9 cellular contexts compared by ENCODE assay signal in the genomic region with DNA sequence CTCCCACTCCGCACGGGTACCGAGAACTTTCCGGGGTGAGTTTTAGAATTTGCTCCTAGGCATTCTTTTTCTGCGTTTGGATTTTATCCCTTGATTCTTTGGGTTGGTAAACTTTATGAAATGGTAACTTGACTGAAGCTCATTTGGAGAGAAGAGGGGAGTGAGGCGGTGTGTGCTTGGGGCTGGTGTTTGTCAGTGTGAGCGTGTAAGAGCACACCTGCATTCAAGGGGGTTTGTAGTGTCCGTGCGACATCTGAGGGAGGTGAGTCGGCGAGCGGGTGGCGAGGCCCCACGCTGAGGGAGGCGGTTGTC. TPM values are rescaled to one million over a fixed set of nuclear protein-coding genes. Genes with fewer than 3 reads are reported as not detected.
DNase-seq lines count a peak whose midpoint lies in the region; ATAC-seq, FAIRE-seq and TF ChIP-seq lines count a peak whose summit lies in the region.
"Had no signal": no experiment of that assay in that cellular context is flagged by ENCODE, and none has a peak within 500 bp of the region (broad histone marks: within the 10 kb centered on the region; RNA-seq: fewer than 3 reads in every experiment).

No MANE protein-coding gene starts in this region.

- peaks cover 99% of the 10 kb centered on the region for H3K27me3 ChIP-seq in A673 (replicated peaks; ENCODE audit: insufficient read depth, low read depth, low read length, poor library complexity)
- peaks cover 15% of the 10 kb centered on the region for H3K27me3 ChIP-seq in colonic mucosa
- peaks cover 3% of the 10 kb centered on the region for H3K27me3 ChIP-seq in muscle layer of duodenum (ENCODE audit: low read depth, low read length)
- H3K27me3 ChIP-seq in small intestine (ENCODE audit: control insufficient read depth in 2 of 2, insufficient read depth in 2 of 2, low read length in 2 of 2), result no peaks in the 10 kb centered on the region
- H3K27me3 ChIP-seq in SJCRH30, result no peaks in the 10 kb centered on the region

- H3K27ac ChIP-seq in A673 (ENCODE audit: low read depth, low read length, poor library complexity, severe bottlenecking) (no peak overlapping the region), HEK293 (ENCODE audit: extremely low read depth, low read depth, low read length) (peak overlapping the region; percentile 100), colonic mucosa (no peak overlapping the region), muscle layer of duodenum (ENCODE audit: low read length) (peak overlapping the region; percentile 94), small intestine (ENCODE audit: low read depth in 1 of 2, low read length in 1 of 2) (peak overlapping the region in 1 of 2 donors; percentile 47), SJCRH30 (no peak overlapping the region)

- intact Hi-C loops in A673 (cut with micrococcal nuclease; ENCODE audit: unreplicated experiment), result loop anchor here (5.0 to 10.0 kb wide), 3 partner anchors 511 to 1708 kb away; no protein-coding TSS in a partner anchor
- intact Hi-C loops in colonic mucosa (cut with DNase I), result loop anchor here (5.0 to 10.0 kb wide), 4 partner anchors 243 to 683 kb away; no protein-coding TSS in a partner anchor

- POLR2A ChIA-PET in A673 (lab: Charles Lee; ENCODE audit: low non-redundant PET), result no interaction called here
- POLR2A ChIA-PET in HEK293 (lab: Yijun Ruan, JAX), result interaction anchor here (0.9 kb wide), 1 partner anchor 133 kb away, joined by 3 read pairs; no protein-coding TSS in a partner anchor

- CTCF ChIA-PET in A673 (lab: Charles Lee), result no interaction called here
- CTCF ChIA-PET in HEK293 (lab: Yijun Ruan, JAX), result interaction anchor here (0.7 kb wide), 1 partner anchor 26 kb away, joined by 4 read pairs; no protein-coding TSS in a partner anchor

- H3K9me3 ChIP-seq in A673 (ENCODE audit: low read depth, low read length, poor library complexity, severe bottlenecking) (no peaks in the 10 kb centered on the region), HEK293 (ENCODE audit: control insufficient read depth, insufficient read depth, low read depth, low read length) (no peaks in the 10 kb centered on the region), colonic mucosa (no peaks in the 10 kb centered on the region), muscle layer of duodenum (ENCODE audit: control insufficient read depth in 1 of 2, low read length in 2 of 2) (no peaks in the 10 kb centered on the region), small intestine (ENCODE audit: control insufficient read depth, low read depth) (no peaks in the 10 kb centered on the region), SJCRH30 (replicated peaks) (no peaks in the 10 kb centered on the region)

- no peak for FAIRE-seq in small intestine (lab: Jason Lieb, UNC)
- FAIRE-seq: frontal cortex had no signal

- H3K9ac ChIP-seq in colonic mucosa (ENCODE audit: low read depth in 2 of 2, low read length in 2 of 2), result peak overlapping the region; percentile 26 to 86

- no peak for DNase-seq in A673 (ENCODE audit: low spot score)
- no peak for DNase-seq in colonic mucosa
- DNase-seq in EL, result no peak
- no peak for DNase-seq in small intestine
- no peak for DNase-seq in SJCRH30

- no peak for TF ChIP-seq CTCF in A673 (conservative IDR thresholded peaks at IDR 0.05; ENCODE audit: low read depth, low read length)
- no peak for TF ChIP-seq CTCF in HEK293 (tag by site-specific recombination; IDR thresholded peaks at IDR 0.05)
- TF ChIP-seq CTCF in colonic mucosa (IDR thresholded peaks at IDR 0.05), result no peak

- no peak for ATAC-seq in GM21825 (IDR thresholded peaks at IDR 0.05; ENCODE audit: unreplicated experiment)

- H3K4me3 ChIP-seq in A673 (ENCODE audit: low read depth, low read length, poor library complexity, severe bottlenecking) (peak overlapping the region; percentile 57), HEK293 (ENCODE audit: low read depth, low read length) (peak overlapping the region; percentile 51), colonic mucosa (peak overlapping the region; percentile 60), muscle layer of duodenum (ENCODE audit: low read depth in 1 of 2, low read length in 2 of 2) (peak overlapping the region; percentile 90 to 97), small intestine (ENCODE audit: low read depth in 1 of 2, low read length in 2 of 2) (peak overlapping the region in 1 of 2 donors; percentile 79), SJCRH30 (no peak overlapping the region)

- 0 to 5% (median 2%) methylated on average over 14 to 15 of the region's 15 CpGs for WGBS in small intestine, 3 donors

- H3K36me3 ChIP-seq in A673 (ENCODE audit: insufficient read depth, low read length, poor library complexity, severe bottlenecking) (no peaks in the 10 kb centered on the region), HEK293 (ENCODE audit: control insufficient read depth in 2 of 2, insufficient read depth in 1 of 2, low read length in 2 of 2) (peaks cover 0 to 34% of the 10 kb centered on the region in 2 experiments; a peak in 1 of 3 replicates), colonic mucosa (no peaks in the 10 kb centered on the region), muscle layer of duodenum (ENCODE audit: control insufficient read depth in 1 of 2, insufficient read depth in 2 of 2, low read length in 2 of 2) (peaks cover 0 to 4% of the 10 kb centered on the region in 2 donors), small intestine (ENCODE audit: control insufficient read depth in 2 of 2, insufficient read depth in 2 of 2, low read length in 2 of 2) (no peaks in the 10 kb centered on the region), SJCRH30 (no peaks in the 10 kb centered on the region)

- no TSS peak for BruUV-seq in A673 (replicated peaks; lab: Mats Ljungman, UMichigan)

- H3K4me1 ChIP-seq in A673 (ENCODE audit: insufficient read depth, low read length, poor library complexity, severe bottlenecking) (peaks cover 40% of the 10 kb centered on the region), HEK293 (ENCODE audit: control insufficient read depth, insufficient read depth, low read length) (no peaks in the 10 kb centered on the region), colonic mucosa (peaks cover 5% of the 10 kb centered on the region), muscle layer of duodenum (ENCODE audit: control insufficient read depth in 1 of 2, insufficient read depth in 2 of 2, low read length in 2 of 2) (peaks cover 2 to 30% of the 10 kb centered on the region in 2 donors), small intestine (ENCODE audit: control insufficient read depth in 2 of 2, insufficient read depth in 1 of 2, low read depth in 1 of 2, low read length in 1 of 2) (peaks cover 0 to 3% of the 10 kb centered on the region in 2 donors), SJCRH30 (peaks cover 3% of the 10 kb centered on the region; the same call in 1 of the 2 replicates)

TF ChIP-seq in HEK293, 187 proteins besides CTCF, POLR2A, EP300 and RAD21 (continues in another document):
- TF ChIP-seq, protein P1, sequence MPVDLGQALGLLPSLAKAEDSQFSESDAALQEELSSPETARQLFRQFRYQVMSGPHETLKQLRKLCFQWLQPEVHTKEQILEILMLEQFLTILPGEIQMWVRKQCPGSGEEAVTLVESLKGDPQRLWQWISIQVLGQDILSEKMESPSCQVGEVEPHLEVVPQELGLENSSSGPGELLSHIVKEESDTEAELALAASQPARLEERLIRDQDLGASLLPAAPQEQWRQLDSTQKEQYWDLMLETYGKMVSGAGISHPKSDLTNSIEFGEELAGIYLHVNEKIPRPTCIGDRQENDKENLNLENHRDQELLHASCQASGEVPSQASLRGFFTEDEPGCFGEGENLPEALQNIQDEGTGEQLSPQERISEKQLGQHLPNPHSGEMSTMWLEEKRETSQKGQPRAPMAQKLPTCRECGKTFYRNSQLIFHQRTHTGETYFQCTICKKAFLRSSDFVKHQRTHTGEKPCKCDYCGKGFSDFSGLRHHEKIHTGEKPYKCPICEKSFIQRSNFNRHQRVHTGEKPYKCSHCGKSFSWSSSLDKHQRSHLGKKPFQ (tag by site-specific recombination; IDR thresholded peaks at IDR 0.05), result peak; percentile 79; the same call in 1 of the 2 replicates
- 0 out of 2 replicates have a peak, but pooled peaks have one; percentile 13 for TF ChIP-seq WT1 (tag by site-specific recombination; IDR thresholded peaks at IDR 0.05)
- no peak for TF ChIP-seq ZSCAN18 (tag by site-specific recombination; IDR thresholded peaks at IDR 0.05)
- TF ChIP-seq KLF17 (tag by site-specific recombination; IDR thresholded peaks at IDR 0.05), result peak; percentile 52

RNA-seq across cellular contexts. Expression of gene ZNF503, which starts 2.4 kb away (rescaled TPM):
- total RNA-seq in A673 (2021) (1.2 TPM in 2 replicates), colonic mucosa (1 to 10 TPM; 3.6 to 8.0 TPM)
- 10 to 100 TPM in 1 of 3 donors, 1 to 10 TPM in 2; 2.0 to 17.2 (median 5.9) TPM for polyA plus RNA-seq in small intestine
- total RNA-seq in SJCRH30 (2014; rRNA removed; shearing (Covaris generic)), result 1.8 and 1.9 TPM in 2 replicates

RNA-seq across cellular contexts. Expression of gene LRMDA, which starts 27.4 kb away (rescaled TPM):
- total RNA-seq in A673 (2021), result not detected in 2 replicates
- total RNA-seq in colonic mucosa, result 1 to 10 TPM; 2.5 to 5.2 TPM
- polyA plus RNA-seq in small intestine, result 10 to 100 TPM in 1 of 3 donors, 1 to 10 TPM in 1, not detected in 1; 5.6 to 16.2 TPM
- total RNA-seq in SJCRH30 (2014; rRNA removed; shearing (Covaris generic)), result 0.24 TPM in 1 of 2 replicates, not detected in the other

Comparison
In these comparisons a context has a peak if more than half of its experiments do, and no peak if none do; other contexts are left out.
1. H3K27ac ChIP-seq: peak in HEK293 (single experiment) and muscle layer of duodenum (single experiment); none in A673 (single experiment), colonic mucosa (single experiment) and SJCRH30 (single experiment).